ENCODE assay signal across 24 cellular contexts in the genomic region with DNA sequence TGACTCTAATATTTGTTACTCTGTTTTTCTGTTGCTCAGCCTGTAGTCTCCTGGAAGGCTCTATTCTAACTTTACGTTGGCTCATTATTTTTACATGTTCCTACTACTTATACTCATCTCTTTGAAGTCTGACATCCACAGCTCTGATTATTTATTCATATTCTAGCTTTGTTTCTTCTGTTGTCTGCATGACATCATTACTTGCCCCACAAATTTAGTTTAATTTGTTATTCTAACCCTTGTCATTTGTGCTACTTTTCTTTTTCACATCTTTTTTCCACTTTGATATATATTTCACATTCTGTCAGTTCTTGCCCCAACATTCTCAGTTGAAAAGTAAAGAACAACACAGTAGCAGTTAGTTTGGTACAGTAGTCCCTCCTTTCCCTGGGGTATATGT. TPM values are rescaled to one million over a fixed set of nuclear protein-coding genes. Genes with fewer than 3 reads are reported as not detected.
DNase-seq lines count a peak whose midpoint lies in the region; ATAC-seq and TF ChIP-seq lines count a peak whose summit lies in the region.
"Had no signal": no experiment of that assay in that cellular context is flagged by ENCODE, and none has a peak within 500 bp of the region (broad histone marks: within the 10 kb centered on the region; RNA-seq: fewer than 3 reads in every experiment).

No MANE protein-coding gene starts in this region.

- H3K18ac ChIP-seq in mesendoderm (ENCODE audit: low read length): no peak overlapping the region

- H3K27me3 ChIP-seq in CD8-positive, alpha-beta T cell (ENCODE audit: insufficient read depth, low read length): no peaks in the 10 kb centered on the region
- no peaks in the 10 kb centered on the region for H3K27me3 ChIP-seq in naive thymus-derived CD4-positive, alpha-beta T cell (ENCODE audit: control insufficient read depth in 2 of 2, insufficient read depth in 2 of 2, low read length in 2 of 2)
- H3K27me3 ChIP-seq in mesendoderm (ENCODE audit: insufficient read depth, low read length, poor library complexity): no peaks in the 10 kb centered on the region
- H3K27me3 ChIP-seq: uterus had no signal

- no peak overlapping the region for H2BK5ac ChIP-seq in mesendoderm (ENCODE audit: low read length)

- no peak overlapping the region for H3K4ac ChIP-seq in mesendoderm (ENCODE audit: low read depth, low read length)

- peaks cover 13% of the 10 kb centered on the region for H3K4me1 ChIP-seq in CD8-positive, alpha-beta T cell (ENCODE audit: insufficient read depth, low read length)
- peaks cover 0 to 6% of the 10 kb centered on the region in 2 donors for H3K4me1 ChIP-seq in naive thymus-derived CD4-positive, alpha-beta T cell (ENCODE audit: control insufficient read depth in 2 of 2, insufficient read depth in 2 of 2, low read length in 2 of 2)
- no peaks in the 10 kb centered on the region for H3K4me1 ChIP-seq in mesendoderm (ENCODE audit: control insufficient read depth, low read depth, low read length)
- H3K4me1 ChIP-seq: uterus had no signal

- no peak for DNase-seq in activated T-cell treated with anti-CD3 and anti-CD28 coated beads, Interleukin-2, amount 50 U/mL, for 24 hours
- no peak for DNase-seq in activated T-cell treated with anti-CD3 and anti-CD28 coated beads, Interleukin-2, amount 50 U/mL, for 1 hour
- DNase-seq in CD8-positive, alpha-beta T cell: no peak
- DNase-seq in activated T-helper 1 cell treated with anti-CD3 and anti-CD28 coated beads, Interleukin-12 subunit alpha, Interleukin-12 subunit beta, Interleukin-2, Interleukin-4 antibody, amounts not matched to agents 30 ng/mL and 10 ng/mL and 1 ng/mL, durations not matched to agents 14 hours and 24 hours and 36 hours (ENCODE audit: low spot score): no peak
- no peak for DNase-seq in naive thymus-derived CD4-positive, alpha-beta T cell
- DNase-seq in mesendoderm (no peak), pons (ENCODE audit: low spot score) (no peak)
- DNase-seq: activated CD4-positive, alpha-beta T cell treated with anti-CD3 and anti-CD28 coated beads, Interleukin-2, amount 50 U/mL, for 1 hour; CD4-positive, CD25-positive, alpha-beta regulatory T cell; DMS153; glutamatergic neuron; H7; islet precursor cell; KBM-7; left ventricle myocardium inferior; NCI-H1105 treated with DMSO at 0.1 percent for 48 hours; NCI-H187 treated with DMSO at 0.1 percent for 48 hours; NCI-H2171; NCI-H510A; stimulated activated naive CD4-positive, alpha-beta T cell treated with Interleukin-2 at 50 U/mL for 16 hours; uterus had no signal

- WGBS in mesendoderm (ENCODE audit: extremely low coverage, insufficient coverage, low lambda C conversion rate): no CpG with 5 or more reads among the region's 1 CpG

- H2BK120ac ChIP-seq in mesendoderm (ENCODE audit: low read depth, low read length): no peak overlapping the region

- no peak overlapping the region for H3K4me3 Mint-ChIP-seq in activated T-cell treated with anti-CD3 and anti-CD28 coated beads, Interleukin-2, amount 50 U/mL, for 24 hours
- H3K4me3 Mint-ChIP-seq in CD8-positive, alpha-beta T cell: no peak overlapping the region
- H3K4me3 Mint-ChIP-seq in activated T-helper 1 cell treated with anti-CD3 and anti-CD28 coated beads, Interleukin-12 subunit alpha, Interleukin-12 subunit beta, Interleukin-2, Interleukin-4 antibody, amounts not matched to agents 30 ng/mL and 10 ng/mL and 1 ng/mL, durations not matched to agents 14 hours and 24 hours and 36 hours: no peak overlapping the region
- no peak overlapping the region for H3K4me3 Mint-ChIP-seq in naive thymus-derived CD4-positive, alpha-beta T cell
- H3K4me3 Mint-ChIP-seq: CD4-positive, CD25-positive, alpha-beta regulatory T cell; central memory CD8-positive, alpha-beta T cell; dendritic cell treated with granulocyte-macrophage colony-stimulating factor and Interleukin-4, amounts not matched to agents 40 ng/mL and 50 ng/mL, for 4 days had no signal

- CTCF ChIA-PET in CD8-positive, alpha-beta T cell (lab: Charles Lee): interaction anchor here (1.4 kb wide), 1 partner anchor 15 kb away, joined by 4 read pairs; no protein-coding TSS in a partner anchor
- CTCF ChIA-PET in naive thymus-derived CD4-positive, alpha-beta T cell (lab: Charles Lee): interaction anchor here (1.4 to 1.5 kb wide), 2 partner anchors 57 to 84 kb away, joined by 3 read pairs; no protein-coding TSS in a partner anchor

- no peak for TF ChIP-seq CTCF in CD8-positive, alpha-beta T cell (IDR thresholded peaks at IDR 0.05)

- peak overlapping the region; percentile 70 for H3K27ac Mint-ChIP-seq in activated T-cell treated with anti-CD3 and anti-CD28 coated beads, Interleukin-2, amount 50 U/mL, for 24 hours
- peak overlapping the region; percentile 41 for H3K27ac Mint-ChIP-seq in CD8-positive, alpha-beta T cell
- H3K27ac Mint-ChIP-seq in activated T-helper 1 cell treated with anti-CD3 and anti-CD28 coated beads, Interleukin-12 subunit alpha, Interleukin-12 subunit beta, Interleukin-2, Interleukin-4 antibody, amounts not matched to agents 30 ng/mL and 10 ng/mL and 1 ng/mL, durations not matched to agents 14 hours and 24 hours and 36 hours: peak overlapping the region; percentile 5
- peak overlapping the region in 7 of 9 donors; percentile 48 to 71 (median 67) for H3K27ac Mint-ChIP-seq in naive thymus-derived CD4-positive, alpha-beta T cell
- H3K27ac Mint-ChIP-seq: dendritic cell treated with granulocyte-macrophage colony-stimulating factor and Interleukin-4, amounts not matched to agents 40 ng/mL and 50 ng/mL, for 4 days had no signal

- POLR2A ChIA-PET in CD8-positive, alpha-beta T cell (lab: Charles Lee): interaction anchor here (1.0 to 2.1 kb wide), 2 partner anchors 80 to 81 kb away, joined by 3 to 6 read pairs; no protein-coding TSS in a partner anchor
- POLR2A ChIA-PET in naive thymus-derived CD4-positive, alpha-beta T cell (lab: Charles Lee): interaction anchor here (1.4 kb wide), 1 partner anchor 53 kb away, joined by 5 read pairs; no protein-coding TSS in a partner anchor

- no peak overlapping the region for H2BK15ac ChIP-seq in mesendoderm (replicated peaks; ENCODE audit: low read depth)

- no peak overlapping the region for H3K56ac ChIP-seq in mesendoderm (ENCODE audit: low read length)

- H3K9me3 ChIP-seq in CD8-positive, alpha-beta T cell (ENCODE audit: low read length): no peaks in the 10 kb centered on the region
- no peaks in the 10 kb centered on the region for H3K9me3 ChIP-seq in naive thymus-derived CD4-positive, alpha-beta T cell (ENCODE audit: control insufficient read depth in 2 of 3, low read length in 3 of 3)
- H3K9me3 ChIP-seq: left ventricle myocardium inferior, uterus had no signal

- intact Hi-C loops in CD8-positive, alpha-beta T cell (cut with DNase I, micrococcal nuclease): loop anchor here in 1 of 2 experiments (2.0 kb wide), 1 partner anchor 14 kb away; no protein-coding TSS in a partner anchor
- intact Hi-C loops in activated T-helper 1 cell treated with anti-CD3 and anti-CD28 coated beads, Interleukin-12 subunit alpha, Interleukin-12 subunit beta, Interleukin-2, Interleukin-4 antibody, amounts not matched to agents 30 ng/mL and 10 ng/mL and 1 ng/mL, durations not matched to agents 14 hours and 24 hours and 36 hours (cut with micrococcal nuclease): no loop called here
- intact Hi-C loops in naive thymus-derived CD4-positive, alpha-beta T cell (cut with micrococcal nuclease): loop anchor here in 1 of 2 donors (1.0 to 2.0 kb wide), 2 partner anchors 12 to 18 kb away; no protein-coding TSS in a partner anchor

- no peaks in the 10 kb centered on the region for H3K9me3 Mint-ChIP-seq in activated T-cell treated with anti-CD3 and anti-CD28 coated beads, Interleukin-2, amount 50 U/mL, for 24 hours
- H3K9me3 Mint-ChIP-seq in CD8-positive, alpha-beta T cell: no peaks in the 10 kb centered on the region
- no peaks in the 10 kb centered on the region for H3K9me3 Mint-ChIP-seq in activated T-helper 1 cell treated with anti-CD3 and anti-CD28 coated beads, Interleukin-12 subunit alpha, Interleukin-12 subunit beta, Interleukin-2, Interleukin-4 antibody, amounts not matched to agents 30 ng/mL and 10 ng/mL and 1 ng/mL, durations not matched to agents 14 hours and 24 hours and 36 hours
- H3K9me3 Mint-ChIP-seq in naive thymus-derived CD4-positive, alpha-beta T cell: no peaks in the 10 kb centered on the region
- H3K9me3 Mint-ChIP-seq: CD4-positive, CD25-positive, alpha-beta regulatory T cell; central memory CD8-positive, alpha-beta T cell; dendritic cell treated with granulocyte-macrophage colony-stimulating factor and Interleukin-4, amounts not matched to agents 40 ng/mL and 50 ng/mL, for 4 days had no signal

- no peak overlapping the region for H4K8ac ChIP-seq in mesendoderm (ENCODE audit: low read depth, low read length)

- H3K36me3 ChIP-seq in CD8-positive, alpha-beta T cell (ENCODE audit: insufficient read depth, low read length): peaks cover 35% of the 10 kb centered on the region
- peaks cover 10 to 47% (median 30%) of the 10 kb centered on the region in 3 experiments for H3K36me3 ChIP-seq in naive thymus-derived CD4-positive, alpha-beta T cell (ENCODE audit: control insufficient read depth in 2 of 3, insufficient read depth in 3 of 3, low read length in 3 of 3)
- H3K36me3 ChIP-seq in mesendoderm (ENCODE audit: control insufficient read depth, insufficient read depth, low read length): no peaks in the 10 kb centered on the region
- H3K36me3 ChIP-seq: uterus had no signal

- H3K79me1 ChIP-seq in mesendoderm (ENCODE audit: low read length): peaks cover 3% of the 10 kb centered on the region

- H2AK5ac ChIP-seq in mesendoderm (ENCODE audit: low read length): no peak overlapping the region

- peaks cover 2% of the 10 kb centered on the region for H3K79me2 ChIP-seq in mesendoderm (ENCODE audit: control insufficient read depth, insufficient read depth, low read length)

- no peak overlapping the region for H3K4me3 ChIP-seq in CD8-positive, alpha-beta T cell (ENCODE audit: low read depth, low read length)
- H3K4me3 ChIP-seq in naive thymus-derived CD4-positive, alpha-beta T cell (ENCODE audit: low read length): no peak overlapping the region
- H3K4me3 ChIP-seq in mesendoderm (ENCODE audit: low read length): no peak overlapping the region
- H3K4me3 ChIP-seq: left ventricle myocardium inferior, uterus had no signal

- peaks cover 44% of the 10 kb centered on the region for H3K4me1 Mint-ChIP-seq in activated T-cell treated with anti-CD3 and anti-CD28 coated beads, Interleukin-2, amount 50 U/mL, for 24 hours (ENCODE audit: low read depth)
- H3K4me1 Mint-ChIP-seq in CD8-positive, alpha-beta T cell (ENCODE audit: low read depth): peaks cover 53% of the 10 kb centered on the region
- H3K4me1 Mint-ChIP-seq in activated T-helper 1 cell treated with anti-CD3 and anti-CD28 coated beads, Interleukin-12 subunit alpha, Interleukin-12 subunit beta, Interleukin-2, Interleukin-4 antibody, amounts not matched to agents 30 ng/mL and 10 ng/mL and 1 ng/mL, durations not matched to agents 14 hours and 24 hours and 36 hours (ENCODE audit: low read depth): peaks cover 34% of the 10 kb centered on the region
- H3K4me1 Mint-ChIP-seq in naive thymus-derived CD4-positive, alpha-beta T cell: peaks cover 21 to 64% (median 42%) of the 10 kb centered on the region in 7 donors

- H3K36me3 Mint-ChIP-seq in activated T-cell treated with anti-CD3 and anti-CD28 coated beads, Interleukin-2, amount 50 U/mL, for 24 hours (ENCODE audit: low read depth): peaks cover 92% of the 10 kb centered on the region
- peaks cover 75% of the 10 kb centered on the region for H3K36me3 Mint-ChIP-seq in CD8-positive, alpha-beta T cell
- peaks cover 36% of the 10 kb centered on the region for H3K36me3 Mint-ChIP-seq in activated T-helper 1 cell treated with anti-CD3 and anti-CD28 coated beads, Interleukin-12 subunit alpha, Interleukin-12 subunit beta, Interleukin-2, Interleukin-4 antibody, amounts not matched to agents 30 ng/mL and 10 ng/mL and 1 ng/mL, durations not matched to agents 14 hours and 24 hours and 36 hours (ENCODE audit: low read depth)
- peaks cover 4 to 26% (median 6%) of the 10 kb centered on the region in 5 donors for H3K36me3 Mint-ChIP-seq in naive thymus-derived CD4-positive, alpha-beta T cell

- no peak for ATAC-seq in CD8-positive, alpha-beta T cell
- no peak for ATAC-seq in naive thymus-derived CD4-positive, alpha-beta T cell
- no peak for ATAC-seq in GM19324 (IDR thresholded peaks at IDR 0.05; ENCODE audit: low FRiP score, unreplicated experiment)

- no peak overlapping the region for H3K4me2 ChIP-seq in mesendoderm (ENCODE audit: low read length)

- H3K23ac ChIP-seq in mesendoderm (ENCODE audit: low read length): no peak overlapping the region

- no peaks in the 10 kb centered on the region for H3K27me3 Mint-ChIP-seq in activated T-cell treated with anti-CD3 and anti-CD28 coated beads, Interleukin-2, amount 50 U/mL, for 24 hours
- no peaks in the 10 kb centered on the region for H3K27me3 Mint-ChIP-seq in CD8-positive, alpha-beta T cell (ENCODE audit: low read depth)
- no peaks in the 10 kb centered on the region for H3K27me3 Mint-ChIP-seq in activated T-helper 1 cell treated with anti-CD3 and anti-CD28 coated beads, Interleukin-12 subunit alpha, Interleukin-12 subunit beta, Interleukin-2, Interleukin-4 antibody, amounts not matched to agents 30 ng/mL and 10 ng/mL and 1 ng/mL, durations not matched to agents 14 hours and 24 hours and 36 hours (ENCODE audit: insufficient read depth)
- no peaks in the 10 kb centered on the region for H3K27me3 Mint-ChIP-seq in naive thymus-derived CD4-positive, alpha-beta T cell
- H3K27me3 Mint-ChIP-seq: CD4-positive, CD25-positive, alpha-beta regulatory T cell; central memory CD8-positive, alpha-beta T cell; dendritic cell treated with granulocyte-macrophage colony-stimulating factor and Interleukin-4, amounts not matched to agents 40 ng/mL and 50 ng/mL, for 4 days had no signal

- H4K5ac ChIP-seq in mesendoderm (ENCODE audit: low read length): no peak overlapping the region

- no peak overlapping the region for H3K9ac ChIP-seq in mesendoderm (ENCODE audit: low read length)

- no peak overlapping the region for H3K27ac ChIP-seq in CD8-positive, alpha-beta T cell (ENCODE audit: low read depth, low read length)
- H3K27ac ChIP-seq in naive thymus-derived CD4-positive, alpha-beta T cell (ENCODE audit: low read depth, low read length): no peak overlapping the region
- H3K27ac ChIP-seq in mesendoderm (ENCODE audit: low read depth, low read length): no peak overlapping the region
- H3K27ac ChIP-seq: left ventricle myocardium inferior, uterus had no signal

RNA-seq across cellular contexts. Expression of a gene that starts 51.1 kb away (rescaled TPM):
- 100 to 1,000 TPM; 320 TPM for total RNA-seq in CD8-positive, alpha-beta T cell
- 114 and 130 TPM in 2 replicates for total RNA-seq in activated T-helper 1 cell treated with anti-CD3 and anti-CD28 coated beads, Interleukin-12 subunit alpha, Interleukin-12 subunit beta, Interleukin-2, Interleukin-4 antibody, amounts not matched to agents 30 ng/mL and 10 ng/mL and 1 ng/mL, durations not matched to agents 14 hours and 24 hours and 36 hours
- total RNA-seq in naive thymus-derived CD4-positive, alpha-beta T cell: 100 to 1,000 TPM; 129 to 221 (median 186) TPM
- polyA plus RNA-seq in naive thymus-derived CD4-positive, alpha-beta T cell: 100 to 1,000 TPM; 195 to 221 TPM
- 21.7 TPM for polyA plus RNA-seq in mesendoderm (2013, experiment 1 of 2)
- polyA plus RNA-seq in mesendoderm (2013, experiment 2 of 2): 21.7 TPM

Comparison
In these comparisons a context has a peak if more than half of its experiments do, and no peak if none do; other contexts are left out.
1. H3K27ac Mint-ChIP-seq: peak in every context shown above with its lines; median percentile 70 in activated T-cell treated with anti-CD3 and anti-CD28 coated beads, Interleukin-2, amount 50 U/mL, for 24 hours; 67 in naive thymus-derived CD4-positive, alpha-beta T cell; 41 in CD8-positive, alpha-beta T cell; 5 in activated T-helper 1 cell treated with anti-CD3 and anti-CD28 coated beads, Interleukin-12 subunit alpha, Interleukin-12 subunit beta, Interleukin-2, Interleukin-4 antibody, amounts not matched to agents 30 ng/mL and 10 ng/mL and 1 ng/mL, durations not matched to agents 14 hours and 24 hours and 36 hours.